In the genomic region with DNA sequence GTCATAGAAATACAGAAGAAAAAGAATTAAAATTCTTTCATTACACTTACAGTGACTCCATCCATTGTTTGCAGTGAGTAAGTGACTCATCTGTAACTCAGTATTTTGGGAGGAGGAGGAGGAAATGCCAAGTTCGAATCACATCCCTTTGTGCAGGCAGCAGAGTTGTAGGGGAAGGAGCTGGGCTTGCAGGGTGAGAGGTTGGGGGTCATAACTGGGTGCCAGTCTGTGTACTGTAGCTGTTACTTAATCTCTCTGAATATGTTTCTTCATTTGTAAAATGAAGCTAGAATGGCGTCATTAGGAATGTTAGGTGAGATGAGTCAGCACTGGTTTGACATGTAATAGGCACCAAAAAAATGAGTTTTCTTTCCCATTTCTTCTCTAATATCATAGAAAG, we compare ENCODE assay signal across 11 cellular contexts.
DNase-seq lines count a peak whose midpoint lies in the region.
"Had no signal": no experiment of that assay in that cellular context is flagged by ENCODE, and none has a peak within 500 bp of the region (broad histone marks: within the 10 kb centered on the region; RNA-seq: fewer than 3 reads in every experiment).

No MANE protein-coding gene starts in this region.

- DNase-seq in DMS53 (lab: John Stamatoyannopoulos, UW) (peak; percentile 4), DMS53 treated with DMSO at 0.1 percent for 48 hours (lab: John Stamatoyannopoulos, UW; ENCODE audit: unreplicated experiment) (no peak), SW 1271 (lab: John Stamatoyannopoulos, UW) (peak; percentile 10 to 11), fibroblast of the conjunctiva (ENCODE audit: low read depth) (peak; percentile 46), globus pallidus (ENCODE audit: low spot score) (no peak), NCI-H1092 treated with DMSO at 0.1 percent for 48 hours (lab: John Stamatoyannopoulos, UW) (no peak), GM19240 (ENCODE audit: insufficient read length, low spot score) (no peak)
- DNase-seq: NCI-H2081, OCI-M1 had no signal

- peaks cover 6% of the 10 kb centered on the region for H3K27me3 ChIP-seq in skeletal muscle satellite cell (ENCODE audit: control insufficient read depth, insufficient read depth, low read length)

- H3K36me3 ChIP-seq in skeletal muscle satellite cell (ENCODE audit: insufficient read depth, low read length) = no peaks in the 10 kb centered on the region

- peak overlapping the region; percentile 71 for H3K4me2 ChIP-seq in skeletal muscle satellite cell (ENCODE audit: low read length)
- H3K4me2 ChIP-seq: smooth muscle cell had no signal

- H3K4me3 ChIP-seq in skeletal muscle satellite cell (ENCODE audit: low read length) = peak overlapping the region; percentile 4
- H3K4me3 ChIP-seq: smooth muscle cell had no signal

- peak overlapping the region; percentile 50 for H3K9ac ChIP-seq in skeletal muscle satellite cell (ENCODE audit: low read depth, low read length)

- no peaks in the 10 kb centered on the region for H3K9me3 ChIP-seq in skeletal muscle satellite cell (replicated peaks; ENCODE audit: low read length)

- H3K4me1 ChIP-seq in skeletal muscle satellite cell (ENCODE audit: control insufficient read depth, insufficient read depth, low read length) = peaks cover 27% of the 10 kb centered on the region

Comparison
In these comparisons a context has a peak if more than half of its experiments do, and no peak if none do; other contexts are left out.
1. DNase-seq: peak in DMS53 (single experiment), SW 1271 (2 of 2) and fibroblast of the conjunctiva (single experiment); none in DMS53 treated with DMSO at 0.1 percent for 48 hours (single experiment), globus pallidus (single experiment), NCI-H1092 treated with DMSO at 0.1 percent for 48 hours (single experiment) and GM19240 (single experiment).